ENCODE assay signal across 26 cellular contexts in the genomic region with DNA sequence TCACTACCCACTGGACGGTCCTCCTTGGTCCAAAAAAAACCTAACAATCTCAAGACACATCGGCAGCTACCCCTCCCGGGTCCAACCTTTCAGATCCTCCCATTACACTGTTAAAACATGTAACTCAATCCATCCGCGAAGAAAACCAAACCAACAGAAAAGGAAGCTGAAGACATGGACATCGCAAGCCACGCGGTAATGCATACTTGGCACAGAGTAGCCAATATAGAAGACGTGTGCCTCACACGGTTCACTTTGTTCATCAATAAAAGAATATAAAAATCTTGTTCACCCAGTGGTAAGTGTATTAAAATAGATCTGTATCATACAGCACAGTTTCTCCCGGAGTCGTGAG.
"Had no signal": no experiment of that assay in that cellular context is flagged by ENCODE, and none has a peak within 500 bp of the region (broad histone marks: within the 10 kb centered on the region; RNA-seq: fewer than 3 reads in every experiment).

No MANE protein-coding gene starts in this region.

- ATAC-seq: left colon; naive thymus-derived CD8-positive, alpha-beta T cell; pancreas; right lobe of liver; stimulated activated naive CD8-positive, alpha-beta T cell treated with anti-CD3 and anti-CD28 coated beads, Interleukin-15, amount 100 ng/mL, for 72 hours; upper lobe of right lung had no signal

- DNase-seq: dermis blood vessel endothelial cell; effector memory CD4-positive, alpha-beta T cell; esophagus squamous epithelium; foreskin melanocyte; hypothalamus; immature natural killer cell; kidney glomerular epithelial cell; mesenchymal stem cell; midbrain; stimulated activated CD4-positive, alpha-beta T cell treated with anti-CD3 and anti-CD28 coated beads, Interleukin-12 subunit alpha, Interleukin-12 subunit beta, amount 100 ng/mL, for 4 hours; stimulated activated CD4-positive, alpha-beta T cell treated with anti-CD3 and anti-CD28 coated beads, Interleukin-1b, Interleukin-23, amount 100 ng/mL, for 48 hours; stimulated activated CD4-positive, alpha-beta T cell treated with anti-CD3 and anti-CD28 coated beads, Interleukin-4, amount 100 ng/mL, for 1 hour; stimulated activated CD8-positive, alpha-beta memory T cell treated with anti-CD3 and anti-CD28 coated beads, Interleukin-4, amount 100 ng/mL, for 48 hours; stimulated activated naive CD4-positive, alpha-beta T cell; stimulated activated naive CD8-positive, alpha-beta T cell treated with anti-CD3 and anti-CD28 coated beads, Interleukin-15, amount 100 ng/mL, for 72 hours; transverse colon; uterus had no signal

- H3K4me3 ChIP-seq: coronary artery, esophagus squamous epithelium, pancreas, right lobe of liver, smooth muscle cell, suprapubic skin, transverse colon, upper lobe of right lung, uterus had no signal

- H3K36me3 ChIP-seq: esophagus squamous epithelium, neutrophil, pancreas, right lobe of liver, suprapubic skin, transverse colon, upper lobe of right lung, uterus had no signal

- H3K27me3 ChIP-seq: esophagus squamous epithelium, neutrophil, pancreas, right lobe of liver, transverse colon, uterus had no signal

- H3K27ac ChIP-seq: coronary artery, esophagus squamous epithelium, neutrophil, pancreas, right lobe of liver, suprapubic skin, transverse colon, upper lobe of right lung, uterus had no signal
